25 cellular contexts compared by ENCODE assay signal in genomic region chr6:37481793-37482192, GRCh38. TPM values are rescaled to one million over a fixed set of nuclear protein-coding genes. Genes with fewer than 3 reads are reported as not detected.
DNase-seq lines count a peak whose midpoint lies in the region; ATAC-seq and TF ChIP-seq lines count a peak whose summit lies in the region.
"Had no signal": no experiment of that assay in that cellular context is flagged by ENCODE, and none has a peak within 500 bp of the region (broad histone marks: within the 10 kb centered on the region; RNA-seq: fewer than 3 reads in every experiment).

No MANE protein-coding gene starts in this region.

- H3K27me3 ChIP-seq in RWPE2 (ENCODE audit: insufficient read depth, poor library complexity, severe bottlenecking) (no peaks in the 10 kb centered on the region), cardiac muscle cell (no peaks in the 10 kb centered on the region)

- H3K27ac Mint-ChIP-seq in neural crest cell (ENCODE audit: unreplicated experiment) = peak overlapping the region; percentile 89
- H3K27ac Mint-ChIP-seq in naive thymus-derived CD8-positive, alpha-beta T cell = peak overlapping the region in 1 of 10 donors; percentile 41

- H3K27me3 Mint-ChIP-seq in neural crest cell (ENCODE audit: low read depth) = no peaks in the 10 kb centered on the region
- no peaks in the 10 kb centered on the region for H3K27me3 Mint-ChIP-seq in naive thymus-derived CD8-positive, alpha-beta T cell
- H3K27me3 Mint-ChIP-seq: activated CD4-positive, alpha-beta T cell treated with anti-CD3 and anti-CD28 coated beads, Interleukin-2, amount 10 ng/mL, durations not matched to agents 7 days and 5 days; CD4-positive, alpha-beta memory T cell; naive B cell; stimulated activated naive CD8-positive, alpha-beta T cell treated with anti-CD3 and anti-CD28 coated beads, Interleukin-15, Interleukin-2, amounts not matched to agents 100 ng/mL and 50 ng/mL, for 24 hours; T-cell had no signal

- DNase-seq in NCI-H1417 (lab: John Stamatoyannopoulos, UW) (peak in 2 of 3 experiments; percentile 79 to 96), RWPE2 (ENCODE audit: low spot score) (peak; percentile 29), cardiac muscle cell (ENCODE audit: low read depth in 1 of 2, low spot score in 1 of 2) (no peak), neural crest cell (ENCODE audit: low read depth, low spot score) (no peak)
- no peak for DNase-seq in naive thymus-derived CD8-positive, alpha-beta T cell
- DNase-seq: activated CD4-positive, alpha-beta T cell treated with anti-CD3 and anti-CD28 coated beads, Interleukin-2, amount 10 ng/mL, durations not matched to agents 7 days and 5 days; activated effector memory CD4-positive, alpha-beta T cell treated with Interleukin-2 at 50 U/mL for 16 hours; CD4-positive, alpha-beta memory T cell; dermis blood vessel endothelial cell; hippocampal formation; islet precursor cell; KG1; mesenchymal stem cell; naive B cell; NCI-H446 treated with DMSO at 0.1 percent for 48 hours; SIG-M5; small intestine; T-cell; trophoblast cell had no signal

- POLR2A ChIA-PET in naive thymus-derived CD8-positive, alpha-beta T cell (lab: Charles Lee) = no interaction called here

- H3K4me3 Mint-ChIP-seq in neural crest cell = peak overlapping the region; percentile 45
- H3K4me3 Mint-ChIP-seq in naive thymus-derived CD8-positive, alpha-beta T cell = no peak overlapping the region
- H3K4me3 Mint-ChIP-seq: activated CD4-positive, alpha-beta T cell treated with anti-CD3 and anti-CD28 coated beads, Interleukin-2, amount 10 ng/mL, durations not matched to agents 7 days and 5 days; CD4-positive, alpha-beta memory T cell; stimulated activated naive CD8-positive, alpha-beta T cell treated with anti-CD3 and anti-CD28 coated beads, Interleukin-15, Interleukin-2, amounts not matched to agents 100 ng/mL and 50 ng/mL, for 24 hours; T-cell had no signal

- H3K4me3 ChIP-seq in RWPE2 (ENCODE audit: severe bottlenecking) = no peak overlapping the region
- no peak overlapping the region for H3K4me3 ChIP-seq in cardiac muscle cell
- H3K4me3 ChIP-seq: HAP-1 had no signal

- no peaks in the 10 kb centered on the region for H3K36me3 Mint-ChIP-seq in neural crest cell (ENCODE audit: low read depth)
- H3K36me3 Mint-ChIP-seq in naive thymus-derived CD8-positive, alpha-beta T cell = peaks cover 0 to 49% (median 0%) of the 10 kb centered on the region in 3 donors

- H3K27ac ChIP-seq in RWPE2 (ENCODE audit: poor library complexity, severe bottlenecking) (no peak overlapping the region), cardiac muscle cell (peak overlapping the region; percentile 21)
- H3K27ac ChIP-seq: epithelial cell of prostate had no signal

- H3K36me3 ChIP-seq in RWPE2 (ENCODE audit: low read depth) = peaks cover 33% of the 10 kb centered on the region
- H3K36me3 ChIP-seq in cardiac muscle cell = peaks cover 7% of the 10 kb centered on the region

- peaks cover 26% of the 10 kb centered on the region for H3K4me1 Mint-ChIP-seq in neural crest cell
- peaks cover 0 to 8% (median 2%) of the 10 kb centered on the region in 4 donors for H3K4me1 Mint-ChIP-seq in naive thymus-derived CD8-positive, alpha-beta T cell
- H3K4me1 Mint-ChIP-seq: naive B cell had no signal

- H3K4me1 ChIP-seq in RWPE2 (ENCODE audit: insufficient read depth, poor library complexity, severe bottlenecking) (no peaks in the 10 kb centered on the region), cardiac muscle cell (ENCODE audit: low read depth) (peaks cover 10% of the 10 kb centered on the region)
- H3K4me1 ChIP-seq: HAP-1 had no signal

- no peak for ATAC-seq in RWPE2 (ENCODE audit: low read depth)
- no peak for ATAC-seq in naive thymus-derived CD8-positive, alpha-beta T cell
- no peak for ATAC-seq in GM19452 (IDR thresholded peaks at IDR 0.05; ENCODE audit: unreplicated experiment)
- ATAC-seq in GM19463 (IDR thresholded peaks at IDR 0.05; ENCODE audit: unreplicated experiment) = no peak
- no peak for ATAC-seq in GM21825 (IDR thresholded peaks at IDR 0.05; ENCODE audit: unreplicated experiment)
- ATAC-seq: T-cell had no signal

- TF ChIP-seq CTCF in RWPE2 (IDR thresholded peaks at IDR 0.05; ENCODE audit: poor library complexity, severe bottlenecking) (no peak), cardiac muscle cell (IDR thresholded peaks at IDR 0.05; ENCODE audit: low read depth, low read length) (no peak), neural crest cell (conservative IDR thresholded peaks at IDR 0.05) (no peak)

- H3K9me3 Mint-ChIP-seq in neural crest cell = no peaks in the 10 kb centered on the region
- H3K9me3 Mint-ChIP-seq in naive thymus-derived CD8-positive, alpha-beta T cell = no peaks in the 10 kb centered on the region
- H3K9me3 Mint-ChIP-seq: activated CD4-positive, alpha-beta T cell treated with anti-CD3 and anti-CD28 coated beads, Interleukin-2, amount 10 ng/mL, durations not matched to agents 7 days and 5 days; CD4-positive, alpha-beta memory T cell; naive B cell; stimulated activated naive CD8-positive, alpha-beta T cell treated with anti-CD3 and anti-CD28 coated beads, Interleukin-15, Interleukin-2, amounts not matched to agents 100 ng/mL and 50 ng/mL, for 24 hours; T-cell had no signal

- H3K9me3 ChIP-seq in RWPE2 (ENCODE audit: severe bottlenecking) (no peaks in the 10 kb centered on the region), cardiac muscle cell (ENCODE audit: low read depth) (no peaks in the 10 kb centered on the region)
- H3K9me3 ChIP-seq: HAP-1 had no signal

RNA-seq across cellular contexts. Expression of gene CCDC167, which starts 17.9 kb away (rescaled TPM):
- total RNA-seq in cardiac muscle cell (48.5 and 81.0 TPM in 2 replicates), neural crest cell (73.1 and 73.2 TPM in 2 replicates)
- polyA plus RNA-seq in cardiac muscle cell = 82.5 and 99.2 TPM in 2 replicates
- 10 to 100 TPM; 17.9 TPM for total RNA-seq in naive thymus-derived CD8-positive, alpha-beta T cell
- 10 to 100 TPM; 64.3 to 74.7 (median 69.3) TPM for polyA plus RNA-seq in naive thymus-derived CD8-positive, alpha-beta T cell

RNA-seq across cellular contexts. Expression of gene CMTR1, which starts 48.8 kb away (rescaled TPM):
- total RNA-seq in cardiac muscle cell (40.7 and 53.3 TPM in 2 replicates), neural crest cell (49.0 and 51.0 TPM in 2 replicates)
- 41.2 and 42.5 TPM in 2 replicates for polyA plus RNA-seq in cardiac muscle cell
- 10 to 100 TPM; 65.1 to 66.8 TPM for total RNA-seq in naive thymus-derived CD8-positive, alpha-beta T cell
- 10 to 100 TPM; 19.2 to 28.0 (median 24.0) TPM for polyA plus RNA-seq in naive thymus-derived CD8-positive, alpha-beta T cell

Comparison
In these comparisons a context has a peak if more than half of its experiments do, and no peak if none do; other contexts are left out.
1. DNase-seq: peak in NCI-H1417 (2 of 3) and RWPE2 (single experiment); none in cardiac muscle cell (0 of 2), neural crest cell (single experiment) and naive thymus-derived CD8-positive, alpha-beta T cell (0 of 10).